ENCODE assay signal across 25 cellular contexts in the genomic region with DNA sequence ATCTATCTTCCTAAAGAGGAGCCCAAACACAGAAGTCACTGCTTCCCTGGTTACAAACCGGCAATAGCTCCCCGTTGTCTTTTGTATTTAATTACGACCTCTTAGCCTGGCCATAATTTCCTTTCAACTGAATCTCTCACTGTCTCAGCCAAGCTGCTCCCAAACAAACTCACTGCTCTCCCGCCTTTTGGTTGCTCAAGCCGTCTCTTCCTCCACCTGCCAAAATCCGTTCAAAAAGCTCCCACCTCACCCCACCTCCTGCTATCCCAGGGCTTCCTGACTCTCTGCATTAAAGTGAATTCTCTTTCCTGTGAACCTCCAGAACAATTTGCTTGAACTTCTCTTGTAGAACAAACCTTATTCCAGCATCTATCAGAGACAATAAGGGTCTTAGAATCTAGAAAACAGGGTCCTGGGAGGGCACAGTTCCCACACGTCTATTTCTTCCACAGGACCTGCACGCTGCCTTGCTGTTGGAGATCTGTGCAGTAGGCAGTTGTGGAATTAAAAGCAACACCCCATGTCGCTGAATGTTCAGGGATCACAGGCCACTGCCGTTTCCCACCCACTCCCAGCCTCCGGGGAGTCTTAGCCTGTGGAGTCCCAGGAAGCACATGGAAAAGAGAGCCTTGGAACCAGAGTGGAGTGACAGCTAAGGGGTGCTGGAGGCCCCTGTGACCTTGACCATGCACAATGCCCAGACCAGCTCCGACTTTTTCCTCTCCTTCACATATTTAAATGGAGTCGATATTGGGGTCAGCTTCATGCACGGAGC. TPM values are rescaled to one million over a fixed set of nuclear protein-coding genes. Genes with fewer than 3 reads are reported as not detected.
DNase-seq lines count a peak whose midpoint lies in the region; ATAC-seq lines count a peak whose summit lies in the region.
"Had no signal": no experiment of that assay in that cellular context is flagged by ENCODE, and none has a peak within 500 bp of the region (broad histone marks: within the 10 kb centered on the region; RNA-seq: fewer than 3 reads in every experiment).

No MANE protein-coding gene starts in this region.

- peak; percentile 31 for DNase-seq in DMS79 (lab: John Stamatoyannopoulos, UW)
- peak; percentile 57 for DNase-seq in NCI-H146 (lab: John Stamatoyannopoulos, UW)
- peak; percentile 11 for DNase-seq in NCI-H748 treated with DMSO at 0.1 percent for 48 hours (lab: John Stamatoyannopoulos, UW)
- DNase-seq in mesenteric fat pad (ENCODE audit: low spot score), result peak; percentile 35
- no peak for DNase-seq in hypothalamus (lab: John Stamatoyannopoulos, UW)
- no peak for DNase-seq in H7
- DNase-seq: activated CD8-positive, alpha-beta T cell treated with anti-CD3 and anti-CD28 coated beads, Interleukin-2, amount 10 ng/mL, durations not matched to agents 7 days and 5 days; activated effector memory CD4-positive, alpha-beta T cell treated with Interleukin-2 at 50 U/mL for 16 hours; activated naive CD8-positive, alpha-beta T cell treated with anti-CD3 and anti-CD28 coated beads for 36 hours; Karpas-422; left lung; MV-4-11; naive B cell; NCI-H446 treated with DMSO at 0.1 percent for 48 hours; Right ventricle myocardium superior; stimulated activated naive CD8-positive, alpha-beta T cell treated with anti-CD3 and anti-CD28 coated beads, Interleukin-15, Interleukin-2, amounts not matched to agents 100 U/mL and 50 U/mL, for 24 hours had no signal

- no peaks in the 10 kb centered on the region for H3K27me3 ChIP-seq in H7 (ENCODE audit: control insufficient read depth, insufficient read depth, low read length)
- H3K27me3 ChIP-seq: ascending aorta, left lung had no signal

- H3K36me3 ChIP-seq in H7 (replicated peaks; ENCODE audit: control insufficient read depth, insufficient read depth, low read length), result no peaks in the 10 kb centered on the region
- H3K36me3 ChIP-seq: ascending aorta, left lung, thoracic aorta had no signal

- no peak overlapping the region for H3K4me3 ChIP-seq in H7 (ENCODE audit: insufficient read depth, low read depth, low read length)
- H3K4me3 ChIP-seq: ascending aorta, left lung, thoracic aorta had no signal

- no peak for ATAC-seq in GM21381 (IDR thresholded peaks at IDR 0.05; ENCODE audit: unreplicated experiment)
- no peak for ATAC-seq in GM18873 (IDR thresholded peaks at IDR 0.05; ENCODE audit: low FRiP score, unreplicated experiment)
- ATAC-seq: activated CD8-positive, alpha-beta T cell treated with anti-CD3 and anti-CD28 coated beads, Interleukin-2, amount 10 ng/mL, durations not matched to agents 7 days and 5 days; left lung; stimulated activated naive CD8-positive, alpha-beta T cell treated with anti-CD3 and anti-CD28 coated beads, Interleukin-15, Interleukin-2, amounts not matched to agents 100 U/mL and 50 U/mL, for 24 hours had no signal

RNA-seq across cellular contexts. Expression of gene PRMT8, which starts 47.1 kb away (rescaled TPM):
- not detected for total RNA-seq in mesenteric fat pad
- 0.33 and 1.5 TPM in 2 replicates for total RNA-seq in H7 (2014; rRNA removed; shearing (Covaris generic))
- total RNA-seq: activated CD8-positive, alpha-beta T cell treated with anti-CD3 and anti-CD28 coated beads, Interleukin-2, amount 10 ng/mL, durations not matched to agents 7 days and 5 days; activated naive CD8-positive, alpha-beta T cell treated with anti-CD3 and anti-CD28 coated beads for 36 hours; ascending aorta; B cell; cardiac septum; fibroblast of lung; mesothelial cell of epicardium; Right ventricle myocardium superior; T-helper 2 cell treated with Interferon-gamma antibody and Interleukin-4, amounts not matched to agents 100 ng/mL and 5 ng/mL, for 36 hours; thoracic aorta had no signal

Comparison
In these comparisons a context has a peak if more than half of its experiments do, and no peak if none do; other contexts are left out.
1. DNase-seq: peak in DMS79 (single experiment), NCI-H146 (single experiment), NCI-H748 treated with DMSO at 0.1 percent for 48 hours (single experiment) and mesenteric fat pad (single experiment); none in hypothalamus (0 of 51) and H7 (single experiment).